In genomic region chr2:75521225-75521872, GRCh38 we compare ENCODE assay signal across 1 cellular context.
A peak's percentile ranks its signal among the peaks of the same experiment; 100 is the strongest.
TF ChIP-seq lines count a peak whose summit lies in the region.

No MANE protein-coding gene starts in this region.

TF ChIP-seq in HepG2, 621 proteins besides CTCF, POLR2A, EP300 and RAD21 (continued from another document and continues in another):
- TF ChIP-seq ZBTB40 (IDR thresholded peaks at IDR 0.05) (no peak), ZBTB40 (CRISPR knock-in tag; IDR thresholded peaks at IDR 0.05) (no peak), ZFP90 (CRISPR knock-in tag; IDR thresholded peaks at IDR 0.05; ENCODE audit: borderline replicate concordance) (peak; percentile 30; the same call in 1 of the 2 replicates), HMGXB4 (CRISPR knock-in tag; IDR thresholded peaks at IDR 0.05; ENCODE audit: borderline replicate concordance in 1 of 2, low read depth in 1 of 2) (0 out of 4 replicates have a peak, but pooled peaks of 1 of the 2 experiments have one; percentile 25), MIER3 (CRISPR knock-in tag; IDR thresholded peaks at IDR 0.05; ENCODE audit: borderline replicate concordance) (peak; percentile 94; the same call in 1 of the 2 replicates), HNRNPH1 (optimal IDR thresholded peaks at IDR 0.05; ENCODE audit: low read depth, low read length) (no peak), NAIF1 (CRISPR knock-in tag; IDR thresholded peaks at IDR 0.05; ENCODE audit: borderline replicate concordance) (peak; percentile 25; the same call in 1 of the 2 replicates), ZNF772 (CRISPR knock-in tag; IDR thresholded peaks at IDR 0.05) (peak; percentile 60; the same call in 1 of the 2 replicates), ZNF878 (CRISPR knock-in tag; IDR thresholded peaks at IDR 0.05) (no peak), ZNF841 (CRISPR knock-in tag; IDR thresholded peaks at IDR 0.05; ENCODE audit: borderline replicate concordance) (no peak), FOXA3 (CRISPR knock-in tag; IDR thresholded peaks at IDR 0.05) (peak; percentile 99), ZFP36L2 (CRISPR knock-in tag; IDR thresholded peaks at IDR 0.05) (no peak), SOX13 (IDR thresholded peaks at IDR 0.05) (peak; percentile 89), SOX13 (CRISPR knock-in tag; conservative IDR thresholded peaks at IDR 0.05 in 1 of 2, IDR thresholded peaks at IDR 0.05 in 1 of 2) (peak in 1 of 2 experiments; percentile 96; a peak in 2 of 4 replicates), AFF4 (CRISPR knock-in tag; IDR thresholded peaks at IDR 0.05) (peak; percentile 94), ZNF251 (CRISPR knock-in tag; IDR thresholded peaks at IDR 0.05) (no peak), ZFP1 (CRISPR knock-in tag; IDR thresholded peaks at IDR 0.05) (peak; percentile 60; the same call in 1 of the 2 replicates), GATAD2A (CRISPR knock-in tag; IDR thresholded peaks at IDR 0.05) (peak; percentile 100), SP140L (CRISPR knock-in tag; IDR thresholded peaks at IDR 0.05; ENCODE audit: borderline replicate concordance) (no peak), ZNF18 (CRISPR knock-in tag; IDR thresholded peaks at IDR 0.05; ENCODE audit: insufficient replicate concordance) (no peak), ZNF629 (CRISPR knock-in tag; conservative IDR thresholded peaks at IDR 0.05) (peak; percentile 48; the same call in 1 of the 2 replicates), ZNF652 (CRISPR knock-in tag; IDR thresholded peaks at IDR 0.05; ENCODE audit: borderline replicate concordance, low read depth) (peak; percentile 37; the same call in 1 of the 2 replicates), HMG20B (CRISPR knock-in tag; conservative IDR thresholded peaks at IDR 0.05) (peak; percentile 90), HIVEP1 (CRISPR knock-in tag; IDR thresholded peaks at IDR 0.05) (no peak), TCF12 (IDR thresholded peaks at IDR 0.05) (no peak), TCF12 (CRISPR knock-in tag; IDR thresholded peaks at IDR 0.05) (peak; percentile 94), ZNF12 (CRISPR knock-in tag; IDR thresholded peaks at IDR 0.05) (peak; percentile 45; the same call in 1 of the 2 replicates), IRF2 (CRISPR knock-in tag; IDR thresholded peaks at IDR 0.05) (peak; percentile 79; the same call in 1 of the 2 replicates), TBP (CRISPR knock-in tag; IDR thresholded peaks at IDR 0.05) (no peak), REPIN1 (CRISPR knock-in tag; IDR thresholded peaks at IDR 0.05; ENCODE audit: borderline replicate concordance, low read depth) (peak; percentile 72; the same call in 1 of the 2 replicates), ARNT2 (CRISPR knock-in tag; IDR thresholded peaks at IDR 0.05; ENCODE audit: low read depth) (0 out of 2 replicates have a peak, but pooled peaks have one; percentile 30)
- TF ChIP-seq, protein P1, sequence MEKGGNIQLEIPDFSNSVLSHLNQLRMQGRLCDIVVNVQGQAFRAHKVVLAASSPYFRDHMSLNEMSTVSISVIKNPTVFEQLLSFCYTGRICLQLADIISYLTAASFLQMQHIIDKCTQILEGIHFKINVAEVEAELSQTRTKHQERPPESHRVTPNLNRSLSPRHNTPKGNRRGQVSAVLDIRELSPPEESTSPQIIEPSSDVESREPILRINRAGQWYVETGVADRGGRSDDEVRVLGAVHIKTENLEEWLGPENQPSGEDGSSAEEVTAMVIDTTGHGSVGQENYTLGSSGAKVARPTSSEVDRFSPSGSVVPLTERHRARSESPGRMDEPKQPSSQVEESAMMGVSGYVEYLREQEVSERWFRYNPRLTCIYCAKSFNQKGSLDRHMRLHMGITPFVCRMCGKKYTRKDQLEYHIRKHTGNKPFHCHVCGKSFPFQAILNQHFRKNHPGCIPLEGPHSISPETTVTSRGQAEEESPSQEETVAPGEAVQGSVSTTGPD (CRISPR knock-in tag; IDR thresholded peaks at IDR 0.05) = peak; percentile 81; the same call in 1 of the 2 replicates
- TF ChIP-seq, protein P2, sequence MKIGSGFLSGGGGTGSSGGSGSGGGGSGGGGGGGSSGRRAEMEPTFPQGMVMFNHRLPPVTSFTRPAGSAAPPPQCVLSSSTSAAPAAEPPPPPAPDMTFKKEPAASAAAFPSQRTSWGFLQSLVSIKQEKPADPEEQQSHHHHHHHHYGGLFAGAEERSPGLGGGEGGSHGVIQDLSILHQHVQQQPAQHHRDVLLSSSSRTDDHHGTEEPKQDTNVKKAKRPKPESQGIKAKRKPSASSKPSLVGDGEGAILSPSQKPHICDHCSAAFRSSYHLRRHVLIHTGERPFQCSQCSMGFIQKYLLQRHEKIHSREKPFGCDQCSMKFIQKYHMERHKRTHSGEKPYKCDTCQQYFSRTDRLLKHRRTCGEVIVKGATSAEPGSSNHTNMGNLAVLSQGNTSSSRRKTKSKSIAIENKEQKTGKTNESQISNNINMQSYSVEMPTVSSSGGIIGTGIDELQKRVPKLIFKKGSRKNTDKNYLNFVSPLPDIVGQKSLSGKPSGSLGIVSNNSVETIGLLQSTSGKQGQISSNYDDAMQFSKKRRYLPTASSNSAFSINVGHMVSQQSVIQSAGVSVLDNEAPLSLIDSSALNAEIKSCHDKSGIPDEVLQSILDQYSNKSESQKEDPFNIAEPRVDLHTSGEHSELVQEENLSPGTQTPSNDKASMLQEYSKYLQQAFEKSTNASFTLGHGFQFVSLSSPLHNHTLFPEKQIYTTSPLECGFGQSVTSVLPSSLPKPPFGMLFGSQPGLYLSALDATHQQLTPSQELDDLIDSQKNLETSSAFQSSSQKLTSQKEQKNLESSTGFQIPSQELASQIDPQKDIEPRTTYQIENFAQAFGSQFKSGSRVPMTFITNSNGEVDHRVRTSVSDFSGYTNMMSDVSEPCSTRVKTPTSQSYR (CRISPR knock-in tag; IDR thresholded peaks at IDR 0.05; ENCODE audit: borderline replicate concordance) = peak; percentile 58; the same call in 1 of the 2 replicates
- TF ChIP-seq, protein P3, sequence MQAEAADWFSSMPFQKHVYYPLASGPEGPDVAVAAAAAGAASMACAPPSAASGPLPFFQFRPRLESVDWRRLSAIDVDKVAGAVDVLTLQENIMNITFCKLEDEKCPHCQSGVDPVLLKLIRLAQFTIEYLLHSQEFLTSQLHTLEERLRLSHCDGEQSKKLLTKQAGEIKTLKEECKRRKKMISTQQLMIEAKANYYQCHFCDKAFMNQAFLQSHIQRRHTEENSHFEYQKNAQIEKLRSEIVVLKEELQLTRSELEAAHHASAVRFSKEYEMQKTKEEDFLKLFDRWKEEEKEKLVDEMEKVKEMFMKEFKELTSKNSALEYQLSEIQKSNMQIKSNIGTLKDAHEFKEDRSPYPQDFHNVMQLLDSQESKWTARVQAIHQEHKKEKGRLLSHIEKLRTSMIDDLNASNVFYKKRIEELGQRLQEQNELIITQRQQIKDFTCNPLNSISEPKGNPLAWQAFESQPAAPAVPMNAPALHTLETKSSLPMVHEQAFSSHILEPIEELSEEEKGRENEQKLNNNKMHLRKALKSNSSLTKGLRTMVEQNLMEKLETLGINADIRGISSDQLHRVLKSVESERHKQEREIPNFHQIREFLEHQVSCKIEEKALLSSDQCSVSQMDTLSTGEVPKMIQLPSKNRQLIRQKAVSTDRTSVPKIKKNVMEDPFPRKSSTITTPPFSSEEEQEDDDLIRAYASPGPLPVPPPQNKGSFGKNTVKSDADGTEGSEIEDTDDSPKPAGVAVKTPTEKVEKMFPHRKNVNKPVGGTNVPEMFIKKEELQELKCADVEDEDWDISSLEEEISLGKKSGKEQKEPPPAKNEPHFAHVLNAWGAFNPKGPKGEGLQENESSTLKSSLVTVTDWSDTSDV (CRISPR knock-in tag; IDR thresholded peaks at IDR 0.05) = no peak
